In the genomic region with DNA sequence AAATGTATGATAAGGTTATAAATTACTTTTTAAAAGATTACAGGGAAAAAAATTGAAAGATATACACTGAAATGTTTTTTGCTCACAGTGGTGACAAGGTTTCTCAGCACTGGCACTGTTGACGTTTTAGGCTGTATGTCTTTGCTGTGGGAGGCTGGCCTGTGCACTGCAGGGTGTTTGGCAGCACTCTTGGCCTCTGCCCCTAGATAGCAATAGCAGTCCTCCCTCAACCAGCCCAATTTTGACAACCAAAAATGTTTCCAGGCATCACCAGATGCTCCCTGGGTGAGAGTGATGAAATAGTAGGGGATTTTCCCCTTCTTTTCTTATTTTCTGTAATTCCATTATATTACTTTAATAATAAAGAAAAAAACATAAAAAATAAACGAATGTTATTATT, we compare ENCODE assay signal across 12 cellular contexts. TPM values are rescaled to one million over a fixed set of nuclear protein-coding genes. Genes with fewer than 3 reads are reported as not detected.
DNase-seq lines count a peak whose midpoint lies in the region; ATAC-seq, FAIRE-seq and TF ChIP-seq lines count a peak whose summit lies in the region.
"Had no signal": no experiment of that assay in that cellular context is flagged by ENCODE, and none has a peak within 500 bp of the region (broad histone marks: within the 10 kb centered on the region; RNA-seq: fewer than 3 reads in every experiment).

No MANE protein-coding gene starts in this region.

- in situ Hi-C loops in mammary epithelial cell (cut with MboI; ENCODE audit: low sequenced_read_pairs in 2 of 2) (loop anchor here (10.0 kb wide), 1 partner anchor 131 kb away; no protein-coding TSS in a partner anchor), GM12878 (cut with MboI) (no loop called here)

- H4K20me1 ChIP-seq in mammary epithelial cell (ENCODE audit: insufficient read depth, low read length) (no peaks in the 10 kb centered on the region), GM12878 (ENCODE audit: control insufficient read depth, insufficient read depth) (no peaks in the 10 kb centered on the region), hepatocyte (ENCODE audit: insufficient read depth, poor library complexity, severe bottlenecking) (no peaks in the 10 kb centered on the region)
- H4K20me1 ChIP-seq: BLaER1 treated with 17β-estradiol and CSF1 and Interleukin-3, amounts not matched to agents 10 nM and 100 nM had no signal

- TF ChIP-seq EP300 in GM12878 (IDR thresholded peaks at IDR 0.05; ENCODE audit: borderline replicate concordance in 1 of 2, control insufficient read depth in 1 of 2, low read depth in 2 of 2, low read length in 2 of 2): no peak

- H2AFZ ChIP-seq in mammary epithelial cell (ENCODE audit: low read depth, low read length) (no peak overlapping the region), GM12878 (ENCODE audit: control insufficient read depth, low read depth, low read length) (no peak overlapping the region), hepatocyte (no peak overlapping the region)

- RAD21 ChIA-PET in GM12878 (lab: Charles Lee; ENCODE audit: unreplicated experiment): interaction anchor here (1.9 to 2.6 kb wide), 3 partner anchors 58 to 134 kb away, joined by 3 to 12 read pairs (median 11); no protein-coding TSS in a partner anchor

- no peak for DNase-seq in mammary epithelial cell
- DNase-seq in breast epithelium (ENCODE audit: low spot score in 2 of 2): no peak
- DNase-seq in LHCN-M2 (ENCODE audit: low read depth): peak; percentile 23
- DNase-seq in GM12878 (ENCODE audit: low read depth, low spot score): no peak
- DNase-seq in tibial artery: no peak
- no peak for DNase-seq in activated gamma-delta T cell (lab: John Stamatoyannopoulos, UW)
- DNase-seq in GF-D8 (lab: John Stamatoyannopoulos, UW): no peak
- DNase-seq in hepatocyte (ENCODE audit: low spot score): no peak
- DNase-seq: stimulated activated CD4-positive, alpha-beta T cell treated with anti-CD3 and anti-CD28 coated beads, Interleukin-12 subunit alpha, Interleukin-12 subunit beta, amount 100 ng/mL, for 4 hours; stimulated activated naive B cell treated with anti-CD40 and anti-IgM and Interleukin-4, amounts not matched to agents 10 μg/mL and 1 μg/mL and 100 μg/mL, for 72 hours had no signal

- no peaks in the 10 kb centered on the region for H3K9me3 ChIP-seq in mammary epithelial cell (replicated peaks; ENCODE audit: insufficient read depth, low read length)
- H3K9me3 ChIP-seq in breast epithelium: no peaks in the 10 kb centered on the region
- no peaks in the 10 kb centered on the region; the same call in 2 of the 3 replicates for H3K9me3 ChIP-seq in GM12878 (replicated peaks; ENCODE audit: control insufficient read depth, insufficient read depth, low read length)
- no peaks in the 10 kb centered on the region for H3K9me3 ChIP-seq in tibial artery
- H3K9me3 ChIP-seq in hepatocyte (ENCODE audit: low read depth): no peaks in the 10 kb centered on the region
- H3K9me3 ChIP-seq: BLaER1 treated with 17β-estradiol and CSF1 and Interleukin-3, amounts not matched to agents 10 nM and 100 nM had no signal

- H3K9me2 ChIP-seq in hepatocyte (replicated peaks; ENCODE audit: insufficient read depth): no peaks in the 10 kb centered on the region

- SMC1A ChIA-PET in GM12878 (lab: Charles Lee; ENCODE audit: uncharacterized antibody, unreplicated experiment): interaction anchor here (2.0 to 2.6 kb wide), 4 partner anchors 30 to 133 kb away, joined by 5 to 31 read pairs (median 8); no protein-coding TSS in a partner anchor

- H3K36me3 ChIP-seq in mammary epithelial cell (ENCODE audit: insufficient read depth, low read length): peaks cover 8% of the 10 kb centered on the region
- H3K36me3 ChIP-seq in breast epithelium: no peaks in the 10 kb centered on the region
- peaks cover 0 to 3% of the 10 kb centered on the region in 2 experiments; a peak in 1 of 4 replicates for H3K36me3 ChIP-seq in GM12878 (ENCODE audit: control insufficient read depth in 2 of 2, insufficient read depth in 2 of 2, low read length in 1 of 2)
- H3K36me3 ChIP-seq in tibial artery: peaks cover 0 to under 1% (median 0%) of the 10 kb centered on the region in 3 donors
- H3K36me3 ChIP-seq in hepatocyte (replicated peaks; ENCODE audit: insufficient read depth, low read depth): no peaks in the 10 kb centered on the region

- intact Hi-C loops in mammary epithelial cell (cut with micrococcal nuclease) (loop anchor here (5.0 kb wide), 3 partner anchors 109 to 466 kb away; partner anchors contain the start of gene JAK2), breast epithelium (cut with DNase I; ENCODE audit: low total_unique reads) (loop anchor here (5.0 kb wide), 1 partner anchor 104 kb away; no protein-coding TSS in a partner anchor), GM12878 (cut with micrococcal nuclease; ENCODE audit: unreplicated experiment) (loop anchor here (2.0 to 10.0 kb wide), 3 partner anchors 65 to 381 kb away; partner anchors contain the start of gene ERMP1), tibial artery (cut with DNase I; ENCODE audit: low total_unique reads) (no loop called here)

- H3K9ac ChIP-seq in mammary epithelial cell (ENCODE audit: insufficient read depth, low read length) (no peak overlapping the region), GM12878 (ENCODE audit: control insufficient read depth, insufficient read depth, low read length) (peak overlapping the region; percentile 51)
- H3K9ac ChIP-seq: BLaER1 treated with 17β-estradiol and CSF1 and Interleukin-3, amounts not matched to agents 10 nM and 100 nM had no signal

- peak; percentile 13 for FAIRE-seq in GM12878 (lab: Jason Lieb, UNC)
- FAIRE-seq: H1 had no signal

- H3K27me3 ChIP-seq in mammary epithelial cell (ENCODE audit: insufficient read depth, low read length) (no peaks in the 10 kb centered on the region), breast epithelium (no peaks in the 10 kb centered on the region), GM12878 (replicated peaks in 1 of 2; ENCODE audit: control insufficient read depth in 2 of 2, insufficient read depth in 2 of 2, low read length in 1 of 2) (no peaks in the 10 kb centered on the region), tibial artery (no peaks in the 10 kb centered on the region), hepatocyte (no peaks in the 10 kb centered on the region)
- H3K27me3 ChIP-seq: BLaER1 treated with 17β-estradiol and CSF1 and Interleukin-3, amounts not matched to agents 10 nM and 100 nM had no signal

- WGBS in mammary epithelial cell (ENCODE audit: low coverage, missing lambda C conversion rate): 75% methylated on average over 2 of the region's 2 CpGs
- WGBS in GM12878 (ENCODE audit: insufficient coverage, insufficient replicate concordance, low lambda C conversion rate, missing lambda C conversion rate): 0% methylated on average over 2 of the region's 2 CpGs
- WGBS in hepatocyte (ENCODE audit: low lambda C conversion rate, missing lambda C conversion rate): 73% methylated on average over 2 of the region's 2 CpGs

- dilution Hi-C loops in mammary epithelial cell (cut with HindIII; ENCODE audit: low sequenced_read_pairs): no loop called here

- TF ChIP-seq CTCF in mammary epithelial cell (conservative IDR thresholded peaks at IDR 0.05 in 1 of 2, IDR thresholded peaks at IDR 0.05 in 1 of 2; ENCODE audit: extremely low read depth in 1 of 2, insufficient read depth in 1 of 2, low read depth in 1 of 2, low read length in 2 of 2): no peak
- no peak for TF ChIP-seq CTCF in breast epithelium (IDR thresholded peaks at IDR 0.05)
- no peak for TF ChIP-seq CTCF in GM12878 (IDR thresholded peaks at IDR 0.05 in 2 of 3, conservative IDR thresholded peaks at IDR 0.05 in 1 of 3; ENCODE audit: control insufficient read depth in 2 of 3, extremely low read depth in 1 of 3, insufficient read depth in 1 of 3, low read depth in 3 of 3, low read length in 3 of 3)
- no peak for TF ChIP-seq CTCF in tibial artery (IDR thresholded peaks at IDR 0.05)
- TF ChIP-seq CTCF in hepatocyte (IDR thresholded peaks at IDR 0.05; ENCODE audit: poor library complexity): no peak

- H3K4me1 ChIP-seq in mammary epithelial cell (ENCODE audit: insufficient read depth, low read length) (peaks cover 52% of the 10 kb centered on the region), breast epithelium (no peaks in the 10 kb centered on the region), GM12878 (ENCODE audit: control insufficient read depth, insufficient read depth, low read length) (peaks cover 29% of the 10 kb centered on the region), tibial artery (peaks cover 0 to 43% (median 7%) of the 10 kb centered on the region in 4 donors), hepatocyte (ENCODE audit: insufficient read depth) (no peaks in the 10 kb centered on the region)

- H3K79me2 ChIP-seq in mammary epithelial cell (ENCODE audit: insufficient read depth, low read length): peaks cover 75% of the 10 kb centered on the region
- peaks cover 88% of the 10 kb centered on the region for H3K79me2 ChIP-seq in GM12878 (ENCODE audit: control insufficient read depth, insufficient read depth, low read length)
- no peaks in the 10 kb centered on the region for H3K79me2 ChIP-seq in hepatocyte

- TF ChIP-seq RAD21 in GM12878 (IDR thresholded peaks at IDR 0.05; ENCODE audit: insufficient read depth, low read depth, low read length): no peak

- H3K4me3 ChIP-seq in mammary epithelial cell (replicated peaks in 1 of 3; ENCODE audit: insufficient read depth in 1 of 3, low read depth in 2 of 3, low read length in 3 of 3): peak overlapping the region in 1 of 3 experiments; percentile 11
- no peak overlapping the region for H3K4me3 ChIP-seq in breast epithelium
- no peak overlapping the region for H3K4me3 ChIP-seq in GM12878
- no peak overlapping the region for H3K4me3 ChIP-seq in tibial artery
- H3K4me3 ChIP-seq in hepatocyte: no peak overlapping the region
- H3K4me3 ChIP-seq: BLaER1 treated with 17β-estradiol and CSF1 and Interleukin-3, amounts not matched to agents 10 nM and 100 nM had no signal

- ATAC-seq in GM12878: peak; percentile 62
- ATAC-seq: stimulated activated naive B cell treated with anti-CD40 and anti-IgM and Interleukin-4, amounts not matched to agents 10 μg/mL and 1 μg/mL and 100 μg/mL, for 72 hours had no signal

- TF ChIP-seq POLR2A in breast epithelium (IDR thresholded peaks at IDR 0.05) (no peak), GM12878 (IDR thresholded peaks at IDR 0.05; ENCODE audit: low read depth, low read length) (peak; percentile 51; the same call in 1 of the 2 replicates)

- POLR2A ChIA-PET in GM12878 (lab: Charles Lee): interaction anchor here (1.3 kb wide), 1 partner anchor 136 kb away, joined by 3 read pairs; no protein-coding TSS in a partner anchor

- H3K27ac ChIP-seq in mammary epithelial cell (ENCODE audit: insufficient read depth, low read depth, low read length): peak overlapping the region; percentile 78
- H3K27ac ChIP-seq in breast epithelium: no peak overlapping the region
- peak overlapping the region; percentile 84 for H3K27ac ChIP-seq in GM12878 (ENCODE audit: control insufficient read depth, insufficient read depth)
- peak overlapping the region; percentile 25 to 53 for H3K27ac ChIP-seq in tibial artery
- H3K27ac ChIP-seq in hepatocyte: no peak overlapping the region
- H3K27ac ChIP-seq: BLaER1 treated with 17β-estradiol and CSF1 and Interleukin-3, amounts not matched to agents 10 nM and 100 nM had no signal

- BruUV-seq in mammary epithelial cell (replicated peaks; lab: Mats Ljungman, UMichigan) (no TSS peak), GM12878 (replicated peaks; lab: Mats Ljungman, UMichigan) (no TSS peak)

- CTCF ChIA-PET in mammary epithelial cell (lab: Charles Lee; ENCODE audit: low non-redundant PET): no interaction called here
- CTCF ChIA-PET in GM12878 (lab: Yijun Ruan, JAX): interaction anchor here (0.6 to 1.8 kb wide), 3 partner anchors 80 to 142 kb away, joined by 3 to 6 read pairs (median 3); no protein-coding TSS in a partner anchor

- H3K4me2 ChIP-seq in mammary epithelial cell (ENCODE audit: insufficient read depth, low read depth, low read length) (peak overlapping the region; percentile 82), GM12878 (ENCODE audit: control insufficient read depth, insufficient read depth) (peak overlapping the region; percentile 45), hepatocyte (no peak overlapping the region)

RNA-seq across cellular contexts. Expression of gene CD274, which starts 3.3 kb away (rescaled TPM):
- total RNA-seq in mammary epithelial cell (10 to 100 TPM; 19.5 to 30.6 TPM), breast epithelium (1 to 10 TPM; 1.6 to 3.1 (median 2.9) TPM), LHCN-M2 (2014; rRNA removed) (5.5 and 7.9 TPM in 2 replicates), GM12878 (2014; rRNA removed) (27.6 and 36.9 TPM in 2 replicates), GM12878 (2014; rRNA removed; fragmentation: Illumina TruSeq; extraction: Trizol) (28.4 and 32.0 TPM in 2 replicates), GM12878 (2021) (23.5 and 26.6 TPM in 2 replicates), hepatocyte (0.07 TPM in 1 of 2 replicates, not detected in the other)
- polyA plus RNA-seq in mammary epithelial cell (6.5 TPM), GM12878 (2011; rRNA removed) (128 and 134 TPM in 2 replicates), GM12878 (2014; fragmentation: Illumina TruSeq; extraction: Trizol) (34.3 and 37.7 TPM in 2 replicates), GM12878 (2014; fragmentation: Nextera tagmentation; extraction: Ambion mirVana) (10 to 100 TPM in 1 of 2 experiments, 1 to 10 TPM in 1; 9.4 to 12.2 TPM), GM12878 (2014; rRNA removed) (24.6 and 25.6 TPM in 2 replicates), GM12878 (2016; fragmentation: Nextera tagmentation; extraction: Ambion mirVana) (10 to 100 TPM; 16.1 to 16.4 TPM), hepatocyte (not detected in 2 replicates)
- polyA minus RNA-seq in mammary epithelial cell: not detected
- polyA plus RNA-seq in LHCN-M2 (2012): 2.9 TPM
- 338 and 344 TPM in 2 replicates for total RNA-seq in GM12878 (2013; cell fraction: nucleolus; rRNA removed)
- polyA plus RNA-seq in GM12878 (2011; ENCODE audit: low read depth): 13.3 TPM
- 38.8 and 53.1 TPM in 2 replicates for polyA plus RNA-seq in GM12878 (2011; cell fraction: cytosol; rRNA removed)
- 186 and 257 TPM in 2 replicates for polyA plus RNA-seq in GM12878 (2011; cell fraction: nucleus; rRNA removed)
- polyA plus RNA-seq in GM12878 (2012): 15.5 and 24.2 TPM in 2 replicates
- polyA minus RNA-seq in GM12878 (2011; rRNA and poly(A)+ RNA removed): 79.0 and 144 TPM in 2 replicates
- polyA minus RNA-seq in GM12878 (2011; cell fraction: cytosol; rRNA and poly(A)+ RNA removed): 14.4 and 17.0 TPM in 2 replicates
- 141 and 142 TPM in 2 replicates for polyA minus RNA-seq in GM12878 (2011; cell fraction: nucleus; rRNA and poly(A)+ RNA removed)

RNA-seq across cellular contexts. Expression of gene PLGRKT, which starts 15.9 kb away (rescaled TPM):
- total RNA-seq in mammary epithelial cell: 10 to 100 TPM; 13.3 to 31.2 TPM
- 15.5 TPM for polyA plus RNA-seq in mammary epithelial cell
- 6.5 TPM for polyA minus RNA-seq in mammary epithelial cell
- 10 to 100 TPM; 15.0 to 26.2 (median 16.4) TPM for total RNA-seq in breast epithelium
- 32.4 and 36.0 TPM in 2 replicates for total RNA-seq in LHCN-M2 (2014; rRNA removed)
- 25.3 TPM for polyA plus RNA-seq in LHCN-M2 (2012)
- 9.8 and 12.2 TPM in 2 replicates for total RNA-seq in GM12878 (2013; cell fraction: nucleolus; rRNA removed)
- total RNA-seq in GM12878 (2014; rRNA removed): 25.2 and 28.2 TPM in 2 replicates
- total RNA-seq in GM12878 (2014; rRNA removed; fragmentation: Illumina TruSeq; extraction: Trizol): 42.0 and 45.9 TPM in 2 replicates
- 29.0 and 34.2 TPM in 2 replicates for total RNA-seq in GM12878 (2021)
- 12.6 TPM for polyA plus RNA-seq in GM12878 (2011; ENCODE audit: low read depth)
- 34.8 and 53.5 TPM in 2 replicates for polyA plus RNA-seq in GM12878 (2011; rRNA removed)
- polyA plus RNA-seq in GM12878 (2011; cell fraction: cytosol; rRNA removed): 12.3 and 13.3 TPM in 2 replicates
- polyA plus RNA-seq in GM12878 (2011; cell fraction: nucleus; rRNA removed): 7.5 and 8.7 TPM in 2 replicates
- polyA plus RNA-seq in GM12878 (2012): 18.1 and 20.1 TPM in 2 replicates
- polyA plus RNA-seq in GM12878 (2014; fragmentation: Illumina TruSeq; extraction: Trizol): 28.0 and 32.8 TPM in 2 replicates
- polyA plus RNA-seq in GM12878 (2014; fragmentation: Nextera tagmentation; extraction: Ambion mirVana): 10 to 100 TPM; 62.2 to 64.4 TPM
- 23.0 and 27.8 TPM in 2 replicates for polyA plus RNA-seq in GM12878 (2014; rRNA removed)
- polyA plus RNA-seq in GM12878 (2016; fragmentation: Nextera tagmentation; extraction: Ambion mirVana): 10 to 100 TPM; 65.4 to 72.3 TPM
- polyA minus RNA-seq in GM12878 (2011; rRNA and poly(A)+ RNA removed): 4.7 and 7.4 TPM in 2 replicates
- 5.4 and 6.7 TPM in 2 replicates for polyA minus RNA-seq in GM12878 (2011; cell fraction: cytosol; rRNA and poly(A)+ RNA removed)
- 5.1 and 9.6 TPM in 2 replicates for polyA minus RNA-seq in GM12878 (2011; cell fraction: nucleus; rRNA and poly(A)+ RNA removed)
- total RNA-seq in hepatocyte: 18.0 and 18.3 TPM in 2 replicates
- polyA plus RNA-seq in hepatocyte: 13.6 and 16.2 TPM in 2 replicates

RNA-seq across cellular contexts. Expression of gene PDCD1LG2, which starts 56.7 kb away (rescaled TPM):
- total RNA-seq in mammary epithelial cell (10 to 100 TPM; 12.1 to 14.5 TPM), breast epithelium (1 to 10 TPM; 1.6 to 8.0 (median 3.3) TPM), LHCN-M2 (2014; rRNA removed) (18.3 and 20.6 TPM in 2 replicates), GM12878 (2014; rRNA removed) (3.4 and 4.0 TPM in 2 replicates), GM12878 (2014; rRNA removed; fragmentation: Illumina TruSeq; extraction: Trizol) (3.2 and 3.9 TPM in 2 replicates), GM12878 (2021) (1.9 and 2.4 TPM in 2 replicates), hepatocyte (not detected in 2 replicates)
- polyA plus RNA-seq in mammary epithelial cell (7.8 TPM), GM12878 (2011; rRNA removed) (37.3 and 46.0 TPM in 2 replicates), GM12878 (2014; fragmentation: Illumina TruSeq; extraction: Trizol) (2.9 and 3.3 TPM in 2 replicates), GM12878 (2014; fragmentation: Nextera tagmentation; extraction: Ambion mirVana) (1 to 10 TPM; 1.5 to 2.5 TPM), GM12878 (2014; rRNA removed) (1.8 and 2.0 TPM in 2 replicates), GM12878 (2016; fragmentation: Nextera tagmentation; extraction: Ambion mirVana) (1 to 10 TPM; 3.0 to 4.1 TPM), hepatocyte (not detected in 2 replicates)
- 5.6 TPM for polyA minus RNA-seq in mammary epithelial cell
- 9.7 TPM for polyA plus RNA-seq in LHCN-M2 (2012)
- 37.4 and 39.7 TPM in 2 replicates for total RNA-seq in GM12878 (2013; cell fraction: nucleolus; rRNA removed)
- 1.5 TPM for polyA plus RNA-seq in GM12878 (2011; ENCODE audit: low read depth)
- polyA plus RNA-seq in GM12878 (2011; cell fraction: cytosol; rRNA removed): 19.5 and 25.9 TPM in 2 replicates
- polyA plus RNA-seq in GM12878 (2011; cell fraction: nucleus; rRNA removed): 22.2 and 35.4 TPM in 2 replicates
- polyA plus RNA-seq in GM12878 (2012): 1.3 and 3.0 TPM in 2 replicates
- 51.9 and 57.8 TPM in 2 replicates for polyA minus RNA-seq in GM12878 (2011; rRNA and poly(A)+ RNA removed)
- polyA minus RNA-seq in GM12878 (2011; cell fraction: cytosol; rRNA and poly(A)+ RNA removed): 16.7 and 17.6 TPM in 2 replicates
- polyA minus RNA-seq in GM12878 (2011; cell fraction: nucleus; rRNA and poly(A)+ RNA removed): 29.9 and 30.0 TPM in 2 replicates
- total RNA-seq: H1 had no signal
- polyA plus RNA-seq: H1 had no signal

Comparison
In these comparisons a context has a peak if more than half of its experiments do, and no peak if none do; other contexts are left out.
1. H3K27ac ChIP-seq: peak in mammary epithelial cell (single experiment), GM12878 (single experiment) and tibial artery (2 of 2); none in breast epithelium (0 of 2) and hepatocyte (single experiment).